Comparison of ENCODE assay signal across 8 cellular contexts in genomic region chrX:134460861-134461218, GRCh38. TPM values are rescaled to one million over a fixed set of nuclear protein-coding genes. Genes with fewer than 3 reads are reported as not detected.
DNase-seq lines count a peak whose midpoint lies in the region; TF ChIP-seq lines count a peak whose summit lies in the region.

No MANE protein-coding gene starts in this region.

- TF ChIP-seq CTCF in fibroblast of villous mesenchyme (IDR thresholded peaks at IDR 0.05; ENCODE audit: insufficient read depth, low read depth, low read length): no peak
- no peak for TF ChIP-seq CTCF in sigmoid colon (IDR thresholded peaks at IDR 0.05)

- no peaks in the 10 kb centered on the region for H3K27me3 ChIP-seq in sigmoid colon

- H3K27ac ChIP-seq in sigmoid colon: peak overlapping the region in 3 of 4 donors; percentile 78 to 88 (median 84)

- peak; percentile 10 for DNase-seq in COLO668 (lab: John Stamatoyannopoulos, UW; ENCODE audit: unreplicated experiment)
- DNase-seq in HCEC 1CT: peak; percentile 1
- peak; percentile 47 for DNase-seq in SW480 (ENCODE audit: low spot score)
- peak; percentile 11 for DNase-seq in fibroblast of villous mesenchyme (ENCODE audit: low read depth)
- DNase-seq in sigmoid colon: no peak
- no peak for DNase-seq in hippocampal formation (lab: John Stamatoyannopoulos, UW)
- DNase-seq in stimulated activated CD4-positive, alpha-beta T cell treated with anti-CD3 and anti-CD28 coated beads, Interleukin-1b, Interleukin-23, amount 100 ng/mL, for 48 hours: no peak
- no peak for DNase-seq in pons (ENCODE audit: low spot score)

- no peaks in the 10 kb centered on the region for H3K36me3 ChIP-seq in sigmoid colon

- no peak for TF ChIP-seq EP300 in sigmoid colon (IDR thresholded peaks at IDR 0.05)

- H3K4me3 ChIP-seq in fibroblast of villous mesenchyme (ENCODE audit: low read depth, low read length) (peak overlapping the region; percentile 73), sigmoid colon (peak overlapping the region; percentile 41 to 71 (median 64))

- no peak for TF ChIP-seq POLR2A in sigmoid colon (IDR thresholded peaks at IDR 0.05)

- no peaks in the 10 kb centered on the region for H3K9me3 ChIP-seq in sigmoid colon

- WGBS in sigmoid colon, 2 donors: 1 to 4% methylated on average over 9 of the region's 9 CpGs

- no peaks in the 10 kb centered on the region for H3K4me1 ChIP-seq in sigmoid colon

- intact Hi-C loops in sigmoid colon (cut with DNase I): no loop called here

RNA-seq across cellular contexts. Expression of gene HPRT1, which starts 0.9 kb away (rescaled TPM):
- total RNA-seq in fibroblast of villous mesenchyme (6.8 and 17.3 TPM in 2 replicates), sigmoid colon (10 to 100 TPM in 3 of 4 donors, 1 to 10 TPM in 1; 7.8 to 15.0 (median 12.2) TPM)
- polyA plus RNA-seq in sigmoid colon: 10 to 100 TPM; 31.2 to 46.0 (median 40.6) TPM

Comparison
In these comparisons a context has a peak if more than half of its experiments do, and no peak if none do; other contexts are left out.
1. DNase-seq: peak in COLO668 (single experiment), HCEC 1CT (single experiment), SW480 (single experiment) and fibroblast of villous mesenchyme (single experiment); none in sigmoid colon (single experiment), hippocampal formation (0 of 2), stimulated activated CD4-positive, alpha-beta T cell treated with anti-CD3 and anti-CD28 coated beads, Interleukin-1b, Interleukin-23, amount 100 ng/mL, for 48 hours (single experiment) and pons (single experiment).